Comparison of ENCODE assay signal across 8 cellular contexts in genomic region chr16:68237243-68238028, GRCh38.
A peak's percentile ranks its signal among the peaks of the same experiment; 100 is the strongest.
DNase-seq lines count a peak whose midpoint lies in the region; ATAC-seq and TF ChIP-seq lines count a peak whose summit lies in the region.

No MANE protein-coding gene starts in this region.

- H3K4me3 ChIP-seq in AG10803 (ENCODE audit: low read length): peak overlapping the region; percentile 71

- DNase-seq in AG10803 (ENCODE audit: low read depth): peak; percentile 97
- peak; percentile 93 to 97 for DNase-seq in NCI-H526 (lab: John Stamatoyannopoulos, UW)
- DNase-seq in activated CD4-positive, alpha-beta T cell treated with anti-CD3 and anti-CD28 coated beads, Interleukin-2, amount 50 U/mL, for 1 hour: peak; percentile 83
- peak; percentile 91 for DNase-seq in cortex of kidney (lab: John Stamatoyannopoulos, UW)
- DNase-seq in left kidney (ENCODE audit: low read depth, low spot score): peak; percentile 99
- DNase-seq in stimulated activated CD4-positive, alpha-beta T cell treated with anti-CD3 and anti-CD28 coated beads, Interleukin-1b, Interleukin-23, amount 100 ng/mL, for 4 hours (ENCODE audit: low read depth in 2 of 2): peak; percentile 84 to 89

- TF ChIP-seq POLR2A in GM19193 (IDR thresholded peaks at IDR 0.05; ENCODE audit: extremely low read depth, insufficient read depth, insufficient read length): peak; percentile 65

- no peak for TF ChIP-seq CTCF in AG10803 (conservative IDR thresholded peaks at IDR 0.05; ENCODE audit: low read length)

- peak; percentile 77 for ATAC-seq in HG03378 (IDR thresholded peaks at IDR 0.05; ENCODE audit: unreplicated experiment)

Comparison
In these comparisons a context has a peak if more than half of its experiments do, and no peak if none do; other contexts are left out.
1. Peak in every context shown above with its lines: DNase-seq, ATAC-seq and H3K4me3 ChIP-seq.